ENCODE assay signal across 8 cellular contexts in the genomic region with DNA sequence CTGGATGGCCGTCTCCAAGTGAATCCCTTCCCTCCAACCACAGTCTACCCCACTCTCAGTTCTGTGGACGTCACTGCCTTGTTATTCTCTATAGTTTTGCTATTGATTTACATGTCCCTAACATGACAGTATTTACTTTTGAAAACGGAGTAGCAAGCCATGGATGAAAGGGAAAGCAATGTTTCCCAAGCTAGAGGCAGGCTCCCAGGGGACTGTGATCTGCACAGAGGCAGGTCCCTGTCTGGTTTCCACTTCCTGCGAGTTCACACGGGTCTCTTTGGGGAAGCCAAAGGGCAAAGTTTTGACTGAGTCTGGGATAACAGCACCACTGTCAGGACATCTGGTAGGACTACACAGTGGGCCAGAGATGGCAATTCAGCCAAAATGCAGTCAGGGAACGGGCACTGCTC. TPM values are rescaled to one million over a fixed set of nuclear protein-coding genes. Genes with fewer than 3 reads are reported as not detected.
DNase-seq lines count a peak whose midpoint lies in the region; ATAC-seq, FAIRE-seq and TF ChIP-seq lines count a peak whose summit lies in the region.

No MANE protein-coding gene starts in this region.

- H3K9me3 ChIP-seq in adipocyte (ENCODE audit: control insufficient read depth, low read length) (no peaks in the 10 kb centered on the region), small intestine (ENCODE audit: control insufficient read depth, low read depth) (no peaks in the 10 kb centered on the region), prostate gland (no peaks in the 10 kb centered on the region)

- no peak for TF ChIP-seq POLR2A in prostate gland (IDR thresholded peaks at IDR 0.05)

- H3K4me1 ChIP-seq in adipocyte (ENCODE audit: control insufficient read depth, insufficient read depth, low read length), result peaks cover 11% of the 10 kb centered on the region
- H3K4me1 ChIP-seq in small intestine (ENCODE audit: control insufficient read depth in 2 of 2, insufficient read depth in 1 of 2, low read depth in 1 of 2, low read length in 1 of 2), result no peaks in the 10 kb centered on the region
- H3K4me1 ChIP-seq in prostate gland (replicated peaks), result no peaks in the 10 kb centered on the region

- peak; percentile 32 for DNase-seq in NCI-H2107 treated with DMSO at 0.1 percent for 48 hours (lab: John Stamatoyannopoulos, UW; ENCODE audit: unreplicated experiment)
- DNase-seq in NCI-H2107 (lab: John Stamatoyannopoulos, UW), result no peak
- no peak for DNase-seq in adipocyte (ENCODE audit: low read depth)
- peak; percentile 12 for DNase-seq in small intestine
- no peak for DNase-seq in prostate gland (ENCODE audit: low spot score)
- no peak for DNase-seq in H4 (ENCODE audit: low spot score)
- no peak for DNase-seq in kidney glomerular epithelial cell (lab: John Stamatoyannopoulos, UW)

- intact Hi-C loops in prostate gland (cut with DNase I), result no loop called here

- H3K36me3 ChIP-seq in adipocyte (ENCODE audit: control insufficient read depth, insufficient read depth, low read length, severe bottlenecking) (no peaks in the 10 kb centered on the region), small intestine (ENCODE audit: control insufficient read depth in 2 of 2, insufficient read depth in 2 of 2, low read length in 2 of 2) (no peaks in the 10 kb centered on the region), prostate gland (no peaks in the 10 kb centered on the region)

- H3K27me3 ChIP-seq in adipocyte (replicated peaks; ENCODE audit: control insufficient read depth, insufficient read depth, low read length) (no peaks in the 10 kb centered on the region), small intestine (ENCODE audit: control insufficient read depth in 2 of 2, insufficient read depth in 2 of 2, low read length in 2 of 2) (no peaks in the 10 kb centered on the region), prostate gland (replicated peaks; ENCODE audit: insufficient read depth) (no peaks in the 10 kb centered on the region)

- ATAC-seq in HG02885 (IDR thresholded peaks at IDR 0.05; ENCODE audit: poor library complexity, unreplicated experiment), result peak; percentile 81

- FAIRE-seq in small intestine (lab: Jason Lieb, UNC), result no peak

- H3K4me3 ChIP-seq in adipocyte (ENCODE audit: low read length) (peak overlapping the region; percentile 63), small intestine (ENCODE audit: low read depth in 1 of 2, low read length in 2 of 2) (no peak overlapping the region), prostate gland (no peak overlapping the region)

- H3K27ac ChIP-seq in small intestine (ENCODE audit: low read depth in 1 of 2, low read length in 1 of 2) (no peak overlapping the region), prostate gland (no peak overlapping the region)

- peak overlapping the region; percentile 20 for H3K9ac ChIP-seq in adipocyte (ENCODE audit: low read length)

- no peak for TF ChIP-seq CTCF in prostate gland (IDR thresholded peaks at IDR 0.05)

- 48 to 52% (median 52%) methylated on average over 6 of the region's 6 CpGs for WGBS in small intestine, 3 donors
- 48% methylated on average over 6 of the region's 6 CpGs for WGBS in prostate gland

RNA-seq across cellular contexts. Expression of gene C9orf153, which starts 12.7 kb away (rescaled TPM):
- under 1 TPM in 1 of 3 donors, not detected in 2; 0.04 TPM for polyA plus RNA-seq in small intestine
- total RNA-seq in prostate gland, result 1 to 10 TPM in 1 of 2 donors, not detected in 1; 1.6 TPM
- total RNA-seq in H4 (2014; rRNA removed; shearing (Covaris generic)), result not detected in 2 replicates

RNA-seq across cellular contexts. Expression of gene ISCA1, which starts 35.6 kb away (rescaled TPM):
- 10 to 100 TPM; 28.0 to 38.6 (median 38.5) TPM for polyA plus RNA-seq in small intestine
- 10 to 100 TPM; 39.4 to 51.9 TPM for total RNA-seq in prostate gland
- total RNA-seq in H4 (2014; rRNA removed; shearing (Covaris generic)), result 48.1 and 54.7 TPM in 2 replicates

Comparison
In these comparisons a context has a peak if more than half of its experiments do, and no peak if none do; other contexts are left out.
1. DNase-seq: peak in NCI-H2107 treated with DMSO at 0.1 percent for 48 hours (single experiment) and small intestine (single experiment); none in NCI-H2107 (single experiment), adipocyte (single experiment), prostate gland (single experiment), H4 (single experiment) and kidney glomerular epithelial cell (single experiment).